ENCODE assay signal across 1 cellular context in genomic region chr17:10116267-10116666, GRCh38.
TF ChIP-seq lines count a peak whose summit lies in the region.

No MANE protein-coding gene starts in this region.

TF ChIP-seq in IMR-90, 13 proteins besides CTCF, POLR2A, EP300 and RAD21:
- TF ChIP-seq, protein P1, sequence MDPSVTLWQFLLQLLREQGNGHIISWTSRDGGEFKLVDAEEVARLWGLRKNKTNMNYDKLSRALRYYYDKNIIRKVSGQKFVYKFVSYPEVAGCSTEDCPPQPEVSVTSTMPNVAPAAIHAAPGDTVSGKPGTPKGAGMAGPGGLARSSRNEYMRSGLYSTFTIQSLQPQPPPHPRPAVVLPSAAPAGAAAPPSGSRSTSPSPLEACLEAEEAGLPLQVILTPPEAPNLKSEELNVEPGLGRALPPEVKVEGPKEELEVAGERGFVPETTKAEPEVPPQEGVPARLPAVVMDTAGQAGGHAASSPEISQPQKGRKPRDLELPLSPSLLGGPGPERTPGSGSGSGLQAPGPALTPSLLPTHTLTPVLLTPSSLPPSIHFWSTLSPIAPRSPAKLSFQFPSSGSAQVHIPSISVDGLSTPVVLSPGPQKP (IDR thresholded peaks at IDR 0.05; ENCODE audit: borderline replicate concordance, low read depth, low read length), result no peak
- TF ChIP-seq FOS (IDR thresholded peaks at IDR 0.05; ENCODE audit: low read depth, low read length) (no peak), CHD1 (IDR thresholded peaks at IDR 0.05; ENCODE audit: low read depth, low read length) (no peak), BHLHE40 (IDR thresholded peaks at IDR 0.05; ENCODE audit: low read depth, low read length) (no peak), RCOR1 (IDR thresholded peaks at IDR 0.05; ENCODE audit: insufficient replicate concordance, low read length) (no peak), MAFK (IDR thresholded peaks at IDR 0.05; ENCODE audit: low read depth, low read length) (no peak)
TF ChIP-seq in IMR-90: peak in this region for 0.
